In the genomic region with DNA sequence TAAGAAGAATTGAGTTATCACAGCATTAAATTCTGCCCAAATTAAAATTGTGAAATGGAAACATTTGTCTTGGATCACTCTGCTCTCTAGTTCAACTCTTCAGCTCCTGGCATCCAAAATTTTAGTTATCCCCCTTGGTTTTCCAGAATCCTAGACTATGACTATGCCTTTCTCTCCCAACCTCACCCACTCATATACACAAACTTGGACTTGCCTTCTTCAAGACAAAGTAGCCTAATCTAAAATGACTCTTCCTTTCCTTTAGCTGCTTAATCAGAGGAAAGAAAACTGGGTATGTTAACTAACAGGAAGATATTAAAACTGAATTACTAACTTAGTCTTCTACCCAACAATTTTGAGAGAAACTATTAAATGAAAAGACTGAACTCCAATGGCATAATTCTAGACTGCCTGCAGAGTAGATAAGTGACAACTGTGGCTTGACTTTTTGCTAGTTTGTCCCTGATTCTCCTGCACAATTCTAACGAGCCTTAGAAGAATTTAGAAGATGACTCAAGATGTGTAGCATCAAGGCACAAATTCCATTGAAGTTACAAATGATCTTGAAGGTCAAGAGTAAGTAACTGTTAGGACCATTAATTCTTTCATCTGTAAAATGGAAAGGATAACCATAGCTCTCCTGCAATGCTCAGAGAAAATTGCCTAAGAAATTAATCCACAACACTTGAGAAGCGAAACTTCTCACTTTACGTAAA, we compare ENCODE assay signal across 17 cellular contexts. TPM values are rescaled to one million over a fixed set of nuclear protein-coding genes. Genes with fewer than 3 reads are reported as not detected.
DNase-seq lines count a peak whose midpoint lies in the region; ATAC-seq, FAIRE-seq and TF ChIP-seq lines count a peak whose summit lies in the region.
"Had no signal": no experiment of that assay in that cellular context is flagged by ENCODE, and none has a peak within 500 bp of the region (broad histone marks: within the 10 kb centered on the region; RNA-seq: fewer than 3 reads in every experiment).

No MANE protein-coding gene starts in this region.

- H2AFZ ChIP-seq in SK-N-SH (ENCODE audit: low read depth): peak overlapping the region; percentile 80; the same call in 1 of the 2 replicates

- POLR2A ChIA-PET in SK-N-SH (lab: Yijun Ruan, JAX): no interaction called here

- peak; percentile 84 for FAIRE-seq in H54 (lab: Jason Lieb, UNC)
- FAIRE-seq: A204.1 had no signal

- H3K9me2 ChIP-seq in SK-N-SH: no peaks in the 10 kb centered on the region

- TF ChIP-seq EP300 in SK-N-SH (IDR thresholded peaks at IDR 0.05; ENCODE audit: borderline replicate concordance in 1 of 2, low read depth in 1 of 2, low read length in 1 of 2): peak in 1 of 2 experiments; percentile 53; a peak in 1 of 4 replicates

- peak overlapping the region; percentile 60 for H3K4me2 ChIP-seq in SK-N-SH
- H3K4me2 ChIP-seq: KMS-11 had no signal

- 0 out of 2 replicates have a peak overlapping the region, but pooled peaks have one; percentile 32 for H3K9ac ChIP-seq in SK-N-SH
- H3K9ac ChIP-seq: KMS-11 had no signal

- H3K27ac ChIP-seq in SK-N-SH (ENCODE audit: low read depth in 2 of 2, low read length in 1 of 2): peak overlapping the region in 1 of 2 experiments; percentile 70; a peak in 2 of 4 replicates
- H3K27ac ChIP-seq: KMS-11, RWPE1, SJCRH30 had no signal

- H3K4me3 ChIP-seq in SK-N-SH (ENCODE audit: low read depth in 2 of 2, low read length in 1 of 2) (no peak overlapping the region), foreskin fibroblast (ENCODE audit: low read depth in 1 of 2, low read length in 2 of 2) (no peak overlapping the region)
- H3K4me3 ChIP-seq: HAP-1, SJCRH30 had no signal

- no peaks in the 10 kb centered on the region for H4K20me1 ChIP-seq in SK-N-SH (ENCODE audit: insufficient read depth)

- H3K79me2 ChIP-seq in SK-N-SH (ENCODE audit: insufficient read depth): no peaks in the 10 kb centered on the region

- peak; percentile 20 for DNase-seq in AG08396 (ENCODE audit: low spot score)
- DNase-seq in H54 (ENCODE audit: insufficient read length, low spot score): no peak
- DNase-seq in SK-N-SH: no peak
- DNase-seq in foreskin fibroblast: peak; percentile 40 to 67
- DNase-seq in hepatic stellate cell (ENCODE audit: low spot score): no peak
- DNase-seq in NCI-H774 (lab: John Stamatoyannopoulos, UW): no peak
- DNase-seq: CD4-positive, alpha-beta memory T cell; MM.1S; NCI-H187 treated with DMSO at 0.1 percent for 48 hours; NCI-H2171; SJCRH30 had no signal

- H3K4me1 ChIP-seq in SK-N-SH (ENCODE audit: control insufficient read depth in 1 of 2, insufficient read depth in 2 of 2, low read depth in 1 of 2, low read length in 1 of 2): peaks cover 5 to 14% of the 10 kb centered on the region in 2 experiments; a peak in 3 of 4 replicates
- H3K4me1 ChIP-seq: SJCRH30 had no signal

- no peaks in the 10 kb centered on the region for H3K27me3 ChIP-seq in SK-N-SH (ENCODE audit: insufficient read depth)
- H3K27me3 ChIP-seq: SJCRH30 had no signal

- TF ChIP-seq CTCF in SK-N-SH (IDR thresholded peaks at IDR 0.05) (no peak), foreskin fibroblast (IDR thresholded peaks at IDR 0.05; ENCODE audit: low read depth, low read length) (no peak)

- H3F3A ChIP-seq in SK-N-SH (replicated peaks; ENCODE audit: insufficient read depth): peaks cover 44% of the 10 kb centered on the region

- no peak for TF ChIP-seq POLR2A in H54 (IDR thresholded peaks at IDR 0.05; ENCODE audit: low read depth, low read length)

- no peak for TF ChIP-seq RAD21 in SK-N-SH (IDR thresholded peaks at IDR 0.05; ENCODE audit: low read length)

- CTCF ChIA-PET in SK-N-SH (lab: Yijun Ruan, JAX): interaction anchor here (1.0 to 1.5 kb wide), 3 partner anchors 53 to 64 kb away, joined by 3 to 6 read pairs (median 5); no protein-coding TSS in a partner anchor

- ATAC-seq in GM19324 (IDR thresholded peaks at IDR 0.05; ENCODE audit: low FRiP score, unreplicated experiment) (no peak), HG03565 (IDR thresholded peaks at IDR 0.05; ENCODE audit: unreplicated experiment) (no peak)

- WGBS in SK-N-SH (ENCODE audit: low lambda C conversion rate): 61% methylated on average over 3 of the region's 3 CpGs

- no peaks in the 10 kb centered on the region for H3K36me3 ChIP-seq in SK-N-SH (replicated peaks in 1 of 2; ENCODE audit: control insufficient read depth in 1 of 2, insufficient read depth in 2 of 2, low read length in 1 of 2)
- H3K36me3 ChIP-seq: HAP-1, SJCRH30 had no signal

- no peaks in the 10 kb centered on the region for H3K9me3 ChIP-seq in SK-N-SH
- H3K9me3 ChIP-seq: HAP-1, SJCRH30 had no signal

TF ChIP-seq in SK-N-SH, 30 proteins besides CTCF, POLR2A, EP300 and RAD21:
- TF ChIP-seq JUND (IDR thresholded peaks at IDR 0.05) (peak; percentile 23; the same call in 1 of the 2 replicates), PBX3 (IDR thresholded peaks at IDR 0.05) (peak; percentile 38; the same call in 1 of the 2 replicates), FOSL2 (IDR thresholded peaks at IDR 0.05; ENCODE audit: borderline replicate concordance, low read depth) (peak; percentile 34; the same call in 1 of the 2 replicates), TEAD4 (IDR thresholded peaks at IDR 0.05; ENCODE audit: borderline replicate concordance, insufficient read depth) (0 out of 2 replicates have a peak, but pooled peaks have one; percentile 34), YY1 (IDR thresholded peaks at IDR 0.05; ENCODE audit: low read depth) (no peak), TCF12 (IDR thresholded peaks at IDR 0.05) (peak; percentile 73), SMC3 (IDR thresholded peaks at IDR 0.05; ENCODE audit: low read depth, low read length) (no peak)

RNA-seq across cellular contexts. Expression of gene GOLIM4, which starts 5.2 kb away (rescaled TPM):
- 38.3 and 42.3 TPM in 2 replicates for polyA plus RNA-seq in SK-N-SH (2012; rRNA removed)
- 43.6 and 44.5 TPM in 2 replicates for polyA plus RNA-seq in SK-N-SH (2012; cell fraction: cytosol; rRNA removed)
- 15.9 and 22.9 TPM in 2 replicates for polyA plus RNA-seq in SK-N-SH (2012; cell fraction: nucleus; rRNA removed)

Comparison
In these comparisons a context has a peak if more than half of its experiments do, and no peak if none do; other contexts are left out.
1. DNase-seq: peak in AG08396 (single experiment) and foreskin fibroblast (2 of 2); none in H54 (single experiment), SK-N-SH (single experiment), hepatic stellate cell (single experiment) and NCI-H774 (single experiment).